ENCODE assay signal across 6 cellular contexts in genomic region chr16:680967-681745, GRCh38. TPM values are rescaled to one million over a fixed set of nuclear protein-coding genes. Genes with fewer than 3 reads are reported as not detected.
DNase-seq lines count a peak whose midpoint lies in the region.

No MANE protein-coding gene starts in this region.

- peaks cover 1% of the 10 kb centered on the region for H3K27me3 Mint-ChIP-seq in activated naive CD4-positive, alpha-beta T cell treated with anti-CD3 and anti-CD28 coated beads, Interleukin-2, amount 50 U/mL, for 24 hours

- peaks cover 3% of the 10 kb centered on the region for H3K36me3 Mint-ChIP-seq in activated naive CD4-positive, alpha-beta T cell treated with anti-CD3 and anti-CD28 coated beads, Interleukin-2, amount 50 U/mL, for 24 hours

- DNase-seq in activated naive CD4-positive, alpha-beta T cell treated with Interleukin-2 at 50 U/mL for 16 hours: no peak
- DNase-seq in adipocyte (ENCODE audit: low read depth) (peak; percentile 61), inferior parietal cortex (ENCODE audit: extremely low spot score) (no peak)
- no peak for DNase-seq in stimulated activated CD4-positive, alpha-beta T cell treated with anti-CD3 and anti-CD28 coated beads, Interleukin-2, amount 100 ng/mL, for 48 hours

- H3K9me3 Mint-ChIP-seq in activated naive CD4-positive, alpha-beta T cell treated with anti-CD3 and anti-CD28 coated beads, Interleukin-2, amount 50 U/mL, for 24 hours: no peaks in the 10 kb centered on the region

- H3K9me3 ChIP-seq in adipocyte (ENCODE audit: control insufficient read depth, low read length): no peaks in the 10 kb centered on the region
- H3K9me3 ChIP-seq in mononuclear cell (ENCODE audit: low read depth, low read length): no peaks in the 10 kb centered on the region

- H3K27ac Mint-ChIP-seq in activated naive CD4-positive, alpha-beta T cell treated with anti-CD3 and anti-CD28 coated beads, Interleukin-2, amount 50 U/mL, for 24 hours: peak overlapping the region; percentile 35

- H3K4me3 ChIP-seq in adipocyte (ENCODE audit: low read length): peak overlapping the region; percentile 91
- H3K4me3 ChIP-seq in mononuclear cell (ENCODE audit: low read length): peak overlapping the region; percentile 72

- H3K27me3 ChIP-seq in adipocyte (replicated peaks; ENCODE audit: control insufficient read depth, insufficient read depth, low read length) (no peaks in the 10 kb centered on the region), mononuclear cell (ENCODE audit: insufficient read depth, low read length) (no peaks in the 10 kb centered on the region)

- H3K4me1 ChIP-seq in adipocyte (ENCODE audit: control insufficient read depth, insufficient read depth, low read length) (peaks cover 26% of the 10 kb centered on the region), mononuclear cell (ENCODE audit: insufficient read depth, low read length) (peaks cover 52% of the 10 kb centered on the region)

- H3K9ac ChIP-seq in adipocyte (ENCODE audit: low read length): peak overlapping the region; percentile 96

- peaks cover 24% of the 10 kb centered on the region for H3K4me1 Mint-ChIP-seq in activated naive CD4-positive, alpha-beta T cell treated with anti-CD3 and anti-CD28 coated beads, Interleukin-2, amount 50 U/mL, for 24 hours

- peak overlapping the region; percentile 83 for H3K4me3 Mint-ChIP-seq in activated naive CD4-positive, alpha-beta T cell treated with anti-CD3 and anti-CD28 coated beads, Interleukin-2, amount 50 U/mL, for 24 hours

- H3K36me3 ChIP-seq in adipocyte (ENCODE audit: control insufficient read depth, insufficient read depth, low read length, severe bottlenecking): peaks cover 20% of the 10 kb centered on the region

RNA-seq across cellular contexts. Expression of gene STUB1, which starts 0.9 kb away (rescaled TPM):
- total RNA-seq in mononuclear cell: 39.0 TPM

RNA-seq across cellular contexts. Expression of gene JMJD8, which starts 3.0 kb away (rescaled TPM):
- 25.0 TPM for total RNA-seq in mononuclear cell

RNA-seq across cellular contexts. Expression of gene RHBDL1, which starts 5.7 kb away (rescaled TPM):
- 0.84 TPM for total RNA-seq in mononuclear cell

RNA-seq across cellular contexts. Expression of gene WDR24, which starts 9.0 kb away (rescaled TPM):
- 4.4 TPM for total RNA-seq in mononuclear cell

RNA-seq across cellular contexts. Expression of gene RHOT2, which starts 13.2 kb away (rescaled TPM):
- 45.2 TPM for total RNA-seq in mononuclear cell
